Comparison of ENCODE assay signal across 14 cellular contexts in genomic region chr2:42449163-42450087, GRCh38. TPM values are rescaled to one million over a fixed set of nuclear protein-coding genes. Genes with fewer than 3 reads are reported as not detected.
DNase-seq lines count a peak whose midpoint lies in the region; ATAC-seq and TF ChIP-seq lines count a peak whose summit lies in the region.
"Had no signal": no experiment of that assay in that cellular context is flagged by ENCODE, and none has a peak within 500 bp of the region (broad histone marks: within the 10 kb centered on the region; RNA-seq: fewer than 3 reads in every experiment).

No MANE protein-coding gene starts in this region.

- POLR2A ChIA-PET in HEK293T (lab: Yijun Ruan, JAX): no interaction called here

- peaks cover 2% of the 10 kb centered on the region; the same call in 1 of the 2 replicates for H3K4me1 ChIP-seq in GM23338 (ENCODE audit: insufficient read depth)
- no peaks in the 10 kb centered on the region for H3K4me1 ChIP-seq in endocrine pancreas (ENCODE audit: control insufficient read depth, insufficient read depth, low read length)
- H3K4me1 ChIP-seq: BLaER1 had no signal

- no peaks in the 10 kb centered on the region for H3K9me3 Mint-ChIP-seq in GM23338

- no peak overlapping the region for H3K4me2 ChIP-seq in GM23338
- H3K4me2 ChIP-seq: A549, BLaER1 had no signal

- no peak overlapping the region for H3K4me3 Mint-ChIP-seq in GM23338
- H3K4me3 Mint-ChIP-seq: CD14-positive monocyte; CD4-positive, alpha-beta memory T cell had no signal

- no peak overlapping the region for H3K4me3 ChIP-seq in GM23338
- H3K4me3 ChIP-seq in endocrine pancreas (ENCODE audit: control insufficient read depth, insufficient read depth, low read length): no peak overlapping the region
- H3K4me3 ChIP-seq: A549, BLaER1, HAP-1 had no signal

- peak overlapping the region; percentile 5; the same call in 1 of the 2 replicates for H3K27ac ChIP-seq in GM23338 (ENCODE audit: low read depth)
- H3K27ac ChIP-seq: A549, BLaER1 had no signal

- no peak overlapping the region for H3K27ac Mint-ChIP-seq in GM23338
- H3K27ac Mint-ChIP-seq: CD14-positive monocyte; CD4-positive, alpha-beta memory T cell had no signal

- peaks cover 9% of the 10 kb centered on the region; the same call in 2 of the 3 replicates for H3K36me3 Mint-ChIP-seq in GM23338 (ENCODE audit: low read depth)
- H3K36me3 Mint-ChIP-seq: CD14-positive monocyte; CD4-positive, alpha-beta memory T cell had no signal

- peaks cover 6% of the 10 kb centered on the region for H3K27me3 Mint-ChIP-seq in GM23338 (ENCODE audit: insufficient read depth, low read depth, poor library complexity)

- DNase-seq in GM23338 (ENCODE audit: low spot score) (no peak), HEK293T (ENCODE audit: extremely low spot score) (no peak), SKM-1 (lab: John Stamatoyannopoulos, UW; ENCODE audit: unreplicated experiment) (no peak), kidney tubule cell (ENCODE audit: low spot score) (no peak), NCI-H510A treated with DMSO at 0.1 percent for 48 hours (lab: John Stamatoyannopoulos, UW) (no peak)
- DNase-seq: CD4-positive, alpha-beta memory T cell; DMS153; DMS79; GDM1 had no signal

- H3F3A ChIP-seq in GM23338 (replicated peaks; ENCODE audit: low read depth): no peaks in the 10 kb centered on the region

- H3K9me2 ChIP-seq in GM23338 (ENCODE audit: insufficient read depth): no peaks in the 10 kb centered on the region

- H3K36me3 ChIP-seq in GM23338 (ENCODE audit: insufficient read depth) (no peaks in the 10 kb centered on the region), endocrine pancreas (ENCODE audit: control insufficient read depth, insufficient read depth, low read length) (no peaks in the 10 kb centered on the region)
- H3K36me3 ChIP-seq: BLaER1, HAP-1 had no signal

- no peak for TF ChIP-seq CTCF in GM23338 (conservative IDR thresholded peaks at IDR 0.05; ENCODE audit: low read depth in 2 of 2)

- CTCF ChIA-PET in HEK293T (lab: Yijun Ruan, JAX): interaction anchor here (1.1 kb wide), 1 partner anchor 15 kb away, joined by 3 read pairs; no protein-coding TSS in a partner anchor

- H3K9me3 ChIP-seq in endocrine pancreas (ENCODE audit: control insufficient read depth, low read length): no peaks in the 10 kb centered on the region
- H3K9me3 ChIP-seq: A549, BLaER1, HAP-1 had no signal

- H4K20me1 ChIP-seq in GM23338 (replicated peaks; ENCODE audit: insufficient read depth): peaks cover 8% of the 10 kb centered on the region; the same call in 1 of the 2 replicates
- H4K20me1 ChIP-seq: BLaER1 had no signal

- H3K27me3 ChIP-seq in GM23338 (ENCODE audit: insufficient read depth) (no peaks in the 10 kb centered on the region), endocrine pancreas (ENCODE audit: control insufficient read depth, insufficient read depth, low read length) (no peaks in the 10 kb centered on the region)
- H3K27me3 ChIP-seq: BLaER1 had no signal

- peak overlapping the region; percentile 41 for H3K9ac ChIP-seq in endocrine pancreas (ENCODE audit: control insufficient read depth, insufficient read depth, low read length)
- H3K9ac ChIP-seq: BLaER1 had no signal

- peaks cover 85% of the 10 kb centered on the region for H3K79me2 ChIP-seq in GM23338 (replicated peaks; ENCODE audit: insufficient read depth)

- peak; percentile 40 for ATAC-seq in GM23338
- ATAC-seq: A549 had no signal

- peaks cover 13% of the 10 kb centered on the region; the same call in 1 of the 3 replicates for H3K4me1 Mint-ChIP-seq in GM23338
- H3K4me1 Mint-ChIP-seq: CD14-positive monocyte; CD4-positive, alpha-beta memory T cell had no signal

- H2AFZ ChIP-seq in GM23338: no peak overlapping the region

TF ChIP-seq in GM23338, 12 proteins besides CTCF, POLR2A, EP300 and RAD21 (continues in another document):
- TF ChIP-seq JUNB (IDR thresholded peaks at IDR 0.05; ENCODE audit: unreplicated experiment) (no peak), CREB1 (CRISPR knock-in tag; IDR thresholded peaks at IDR 0.05; ENCODE audit: low read depth) (no peak), NANOG (IDR thresholded peaks at IDR 0.05; ENCODE audit: borderline replicate concordance) (no peak), ZNF331 (CRISPR knock-in tag; IDR thresholded peaks at IDR 0.05; ENCODE audit: low read depth) (no peak), REST (IDR thresholded peaks at IDR 0.05; ENCODE audit: unreplicated experiment) (no peak), EZH2 (IDR thresholded peaks at IDR 0.05; ENCODE audit: low read depth, unreplicated experiment) (no peak)
- TF ChIP-seq, protein P1, sequence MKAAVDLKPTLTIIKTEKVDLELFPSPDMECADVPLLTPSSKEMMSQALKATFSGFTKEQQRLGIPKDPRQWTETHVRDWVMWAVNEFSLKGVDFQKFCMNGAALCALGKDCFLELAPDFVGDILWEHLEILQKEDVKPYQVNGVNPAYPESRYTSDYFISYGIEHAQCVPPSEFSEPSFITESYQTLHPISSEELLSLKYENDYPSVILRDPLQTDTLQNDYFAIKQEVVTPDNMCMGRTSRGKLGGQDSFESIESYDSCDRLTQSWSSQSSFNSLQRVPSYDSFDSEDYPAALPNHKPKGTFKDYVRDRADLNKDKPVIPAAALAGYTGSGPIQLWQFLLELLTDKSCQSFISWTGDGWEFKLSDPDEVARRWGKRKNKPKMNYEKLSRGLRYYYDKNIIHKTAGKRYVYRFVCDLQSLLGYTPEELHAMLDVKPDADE (IDR thresholded peaks at IDR 0.05): no peak

TF ChIP-seq in HEK293T, 16 proteins besides CTCF, POLR2A, EP300 and RAD21:
- TF ChIP-seq ZNF384 (IDR thresholded peaks at IDR 0.05) (peak; percentile 47; the same call in 1 of the 2 replicates), ELF4 (IDR thresholded peaks at IDR 0.05) (no peak)

RNA-seq across cellular contexts. Expression of gene KCNG3, which starts 44.4 kb away (rescaled TPM):
- total RNA-seq in GM23338 (2014; rRNA removed; shearing (Covaris generic)): 33.8 and 36.2 TPM in 2 replicates
- 2.2 and 2.5 TPM in 2 replicates for polyA plus RNA-seq in GM23338 (2016; fragmentation: Nextera tagmentation; extraction: Ambion mirVana)
- total RNA-seq: CD4-positive, alpha-beta memory T cell had no signal
- polyA plus RNA-seq: CD14-positive monocyte; CD4-positive, alpha-beta memory T cell had no signal
